Comparison of ENCODE assay signal across 10 cellular contexts in the genomic region with DNA sequence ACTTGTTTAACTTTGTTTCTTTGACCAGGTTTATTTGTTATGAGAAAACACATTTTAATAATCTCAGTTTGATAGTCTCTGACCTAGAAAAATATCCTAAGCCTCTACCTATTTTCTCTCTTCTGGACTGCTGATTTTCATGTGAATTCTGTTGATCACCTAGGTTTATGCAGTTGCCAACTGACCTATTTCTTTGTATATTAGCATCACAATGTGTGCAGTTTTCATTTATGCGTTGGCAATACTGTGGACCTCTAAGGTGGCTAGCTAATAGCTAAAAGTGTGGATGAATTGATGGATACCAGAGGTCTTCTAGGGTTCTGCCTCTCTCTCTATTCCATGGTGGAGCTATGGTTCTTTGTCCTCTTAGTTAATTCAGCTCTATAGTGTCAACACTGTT.
"Had no signal": no experiment of that assay in that cellular context is flagged by ENCODE, and none has a peak within 500 bp of the region (broad histone marks: within the 10 kb centered on the region; RNA-seq: fewer than 3 reads in every experiment).

No MANE protein-coding gene starts in this region.

- H3K9me3 ChIP-seq: HAP-1 had no signal

- H3K36me3 ChIP-seq: HAP-1 had no signal

- FAIRE-seq: HepG2, K562 had no signal

- H3K4me3 ChIP-seq: GM23248, HAP-1, K562 had no signal

- ATAC-seq: HCT116, HepG2, K562 had no signal

- H3K4me1 ChIP-seq: HAP-1 had no signal

- H3K27ac ChIP-seq: GM23248, HL-60 had no signal

- DNase-seq: GM23248, GOT3, H7, HFFc6, KG1 had no signal
